8 cellular contexts compared by ENCODE assay signal in genomic region chr3:35639251-35640185, GRCh38. TPM values are rescaled to one million over a fixed set of nuclear protein-coding genes. Genes with fewer than 3 reads are reported as not detected.
DNase-seq lines count a peak whose midpoint lies in the region; ATAC-seq and TF ChIP-seq lines count a peak whose summit lies in the region.

TSS of gene ARPP21 (plus strand) at chr3:35639525. CDS start at chr3:35681752, 42,227 bp downstream.

- ATAC-seq in HG02852 (IDR thresholded peaks at IDR 0.05; ENCODE audit: unreplicated experiment) (no peak), HG02623 (IDR thresholded peaks at IDR 0.05; ENCODE audit: unreplicated experiment) (no peak)

- H3K27ac ChIP-seq in spleen: no peak within 1 kb of the TSS

- peaks cover 8 to 45% (median 21%) of the 10 kb centered on the region in 7 donors for H3K27me3 ChIP-seq in spleen (replicated peaks in 1 of 7)

- peaks cover 19% of the 10 kb centered on the region for H3K27me3 Mint-ChIP-seq in brain
- peaks cover 3 to 5% (median 3%) of the 10 kb centered on the region in 3 donors for H3K27me3 Mint-ChIP-seq in immature natural killer cell (ENCODE audit: low read depth in 3 of 3)

- peak within 1 kb of the TSS in 7 of 8 donors; percentile 15 to 62 (median 22) for H3K4me3 ChIP-seq in spleen

- no peaks in the 10 kb centered on the region for H3K36me3 ChIP-seq in spleen

- DNase-seq in NCI-H510A treated with DMSO at 0.1 percent for 48 hours (lab: John Stamatoyannopoulos, UW): peak; percentile 51
- no peak for DNase-seq in NCI-H510A (lab: John Stamatoyannopoulos, UW)
- peak; percentile 10 to 48 for DNase-seq in Kasumi-1 (lab: John Stamatoyannopoulos, UW)
- DNase-seq in immature natural killer cell: no peak
- peak; percentile 80 for DNase-seq in spleen

- no peaks in the 10 kb centered on the region for H3K9me3 ChIP-seq in spleen

- peaks cover 0 to 14% (median 9%) of the 10 kb centered on the region in 6 donors for H3K4me1 ChIP-seq in spleen

- no peaks in the 10 kb centered on the region for H3K36me3 Mint-ChIP-seq in brain
- peaks cover 0 to 3% (median 3%) of the 10 kb centered on the region in 3 donors for H3K36me3 Mint-ChIP-seq in immature natural killer cell

- intact Hi-C loops in spleen (cut with DNase I; ENCODE audit: low total_unique reads): no loop called here

- no peak for TF ChIP-seq POLR2A in spleen (IDR thresholded peaks at IDR 0.05)

- peaks cover 52% of the 10 kb centered on the region for H3K4me1 Mint-ChIP-seq in brain
- peaks cover 0 to 1% of the 10 kb centered on the region in 2 donors for H3K4me1 Mint-ChIP-seq in immature natural killer cell

- H3K9me3 Mint-ChIP-seq in brain (peaks cover 0 to 13% (median 8%) of the 10 kb centered on the region in 5 experiments), immature natural killer cell (peaks cover 6 to 31% (median 10%) of the 10 kb centered on the region in 6 donors)

- H3K27ac Mint-ChIP-seq in brain (peak within 1 kb of the TSS; percentile 95 to 99 (median 98)), immature natural killer cell (no peak within 1 kb of the TSS)

- no peak for TF ChIP-seq CTCF in brain (conservative IDR thresholded peaks at IDR 0.05)
- TF ChIP-seq CTCF in spleen (IDR thresholded peaks at IDR 0.05 in 8 of 11, conservative IDR thresholded peaks at IDR 0.05 in 3 of 11): no peak

- H3K4me3 Mint-ChIP-seq in brain: peak within 1 kb of the TSS; percentile 91 to 99 (median 98)
- H3K4me3 Mint-ChIP-seq in immature natural killer cell: peak within 1 kb of the TSS; percentile 29 to 66 (median 58)

- WGBS in spleen, 5 donors: 1 to 4% (median 2%) methylated on average over 52 to 83 of the region's 83 CpGs

RNA-seq across cellular contexts. Expression of gene ARPP21, which starts in this region (rescaled TPM):
- polyA plus RNA-seq in brain (ENCODE audit: insufficient read depth, low read depth, low replicate concordance) (9.4 TPM), immature natural killer cell (not detected), spleen (under 1 TPM in 2 of 3 donors, not detected in 1; 0.07 to 0.12 TPM)
- total RNA-seq in spleen: under 1 TPM in 1 of 7 donors, not detected in 6; 0.39 TPM

Comparison
In these comparisons a context has a peak if more than half of its experiments do, and no peak if none do; other contexts are left out.
1. DNase-seq: peak in NCI-H510A treated with DMSO at 0.1 percent for 48 hours (single experiment) and Kasumi-1 (2 of 2); none in NCI-H510A (single experiment) and immature natural killer cell (0 of 3).
2. Peak in DNase-seq and H3K4me3 ChIP-seq in spleen; RNA of the gene not detected or under 1 TPM.
3. H3K27ac Mint-ChIP-seq: peak in brain (5 of 5); none in immature natural killer cell (0 of 6).